ENCODE assay signal across 10 cellular contexts in the genomic region with DNA sequence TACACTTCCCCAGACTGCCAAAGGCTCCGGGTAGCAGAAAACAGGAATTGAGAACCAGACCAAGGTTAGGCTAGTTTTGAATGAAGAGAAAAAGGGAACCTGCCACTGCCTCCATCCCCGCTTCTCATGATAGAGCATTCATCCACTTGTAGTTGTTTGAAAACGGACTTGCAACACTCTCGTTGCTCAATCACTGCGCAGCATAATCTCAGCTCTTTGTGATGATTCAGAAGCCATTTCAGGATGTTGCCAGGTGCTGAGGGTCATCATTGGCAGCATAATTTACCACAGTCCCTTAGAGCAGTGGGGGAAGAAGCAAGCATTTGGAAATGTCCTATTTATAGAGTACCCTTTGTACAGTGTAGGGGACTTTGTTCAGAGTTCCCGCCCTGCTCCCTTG. TPM values are rescaled to one million over a fixed set of nuclear protein-coding genes. Genes with fewer than 3 reads are reported as not detected.
A peak's percentile ranks its signal among the peaks of the same experiment; 100 is the strongest.
DNase-seq lines count a peak whose midpoint lies in the region; ATAC-seq and TF ChIP-seq lines count a peak whose summit lies in the region.
"Had no signal": no experiment of that assay in that cellular context is flagged by ENCODE, and none has a peak within 500 bp of the region (broad histone marks: within the 10 kb centered on the region; RNA-seq: fewer than 3 reads in every experiment).

No MANE protein-coding gene starts in this region.

- H3K27me3 Mint-ChIP-seq in CD4-positive, alpha-beta T cell: peaks cover 37% of the 10 kb centered on the region
- no peaks in the 10 kb centered on the region for H3K27me3 Mint-ChIP-seq in dendritic cell treated with granulocyte-macrophage colony-stimulating factor and Interleukin-4, amounts not matched to agents 40 ng/mL and 50 ng/mL, for 4 days

- H3K9me3 Mint-ChIP-seq in CD4-positive, alpha-beta T cell: no peaks in the 10 kb centered on the region
- peaks cover 5% of the 10 kb centered on the region for H3K9me3 Mint-ChIP-seq in dendritic cell treated with granulocyte-macrophage colony-stimulating factor and Interleukin-4, amounts not matched to agents 40 ng/mL and 50 ng/mL, for 4 days

- no peaks in the 10 kb centered on the region for H3K4me1 Mint-ChIP-seq in CD4-positive, alpha-beta T cell (ENCODE audit: low read depth)
- H3K4me1 Mint-ChIP-seq in dendritic cell treated with granulocyte-macrophage colony-stimulating factor and Interleukin-4, amounts not matched to agents 40 ng/mL and 50 ng/mL, for 4 days (ENCODE audit: low read depth): peaks cover 43% of the 10 kb centered on the region

- H3K36me3 Mint-ChIP-seq in CD4-positive, alpha-beta T cell (ENCODE audit: low read depth): no peaks in the 10 kb centered on the region
- peaks cover 17% of the 10 kb centered on the region for H3K36me3 Mint-ChIP-seq in dendritic cell treated with granulocyte-macrophage colony-stimulating factor and Interleukin-4, amounts not matched to agents 40 ng/mL and 50 ng/mL, for 4 days (ENCODE audit: low read depth)

- no peaks in the 10 kb centered on the region for H3K4me1 ChIP-seq in colonic mucosa

- no peak overlapping the region for H3K27ac ChIP-seq in CD4-positive, alpha-beta T cell (ENCODE audit: low read depth, low read length)
- H3K27ac ChIP-seq in colonic mucosa: no peak overlapping the region
- H3K27ac ChIP-seq: vagina had no signal

- H3K4me3 Mint-ChIP-seq in CD4-positive, alpha-beta T cell: no peak overlapping the region
- H3K4me3 Mint-ChIP-seq in dendritic cell treated with granulocyte-macrophage colony-stimulating factor and Interleukin-4, amounts not matched to agents 40 ng/mL and 50 ng/mL, for 4 days: no peak overlapping the region

- no peaks in the 10 kb centered on the region for H3K9me3 ChIP-seq in CD4-positive, alpha-beta T cell (ENCODE audit: control insufficient read depth, low read length)
- no peaks in the 10 kb centered on the region for H3K9me3 ChIP-seq in colonic mucosa
- H3K9me3 ChIP-seq: vagina had no signal

- no peak overlapping the region for H3K4me3 ChIP-seq in colonic mucosa
- H3K4me3 ChIP-seq: vagina had no signal

- ATAC-seq in CD4-positive, alpha-beta T cell (ENCODE audit: poor library complexity): peak; percentile 17
- ATAC-seq in GM19351 (IDR thresholded peaks at IDR 0.05; ENCODE audit: unreplicated experiment): no peak
- no peak for ATAC-seq in HG02885 (IDR thresholded peaks at IDR 0.05; ENCODE audit: poor library complexity, unreplicated experiment)

- POLR2A ChIA-PET in CD4-positive, alpha-beta T cell (lab: Charles Lee): no interaction called here

- H3K27ac Mint-ChIP-seq in CD4-positive, alpha-beta T cell: no peak overlapping the region
- peak overlapping the region; percentile 50 for H3K27ac Mint-ChIP-seq in dendritic cell treated with granulocyte-macrophage colony-stimulating factor and Interleukin-4, amounts not matched to agents 40 ng/mL and 50 ng/mL, for 4 days

- TF ChIP-seq CTCF in CD4-positive, alpha-beta T cell (IDR thresholded peaks at IDR 0.05): no peak
- no peak for TF ChIP-seq CTCF in colonic mucosa (IDR thresholded peaks at IDR 0.05)

- no peak overlapping the region for H3K9ac ChIP-seq in colonic mucosa (ENCODE audit: low read depth in 2 of 2, low read length in 2 of 2)

- CTCF ChIA-PET in CD4-positive, alpha-beta T cell (lab: Charles Lee): no interaction called here

- H3K36me3 ChIP-seq in colonic mucosa: no peaks in the 10 kb centered on the region
- H3K36me3 ChIP-seq: vagina had no signal

- peaks cover 10% of the 10 kb centered on the region for H3K27me3 ChIP-seq in CD4-positive, alpha-beta T cell (ENCODE audit: control insufficient read depth, insufficient read depth, low read length)
- no peaks in the 10 kb centered on the region for H3K27me3 ChIP-seq in colonic mucosa
- H3K27me3 ChIP-seq: vagina had no signal

- no peak for DNase-seq in CD4-positive, alpha-beta T cell
- DNase-seq in NAMALWA (ENCODE audit: low spot score): peak; percentile 6
- peak; percentile 34 for DNase-seq in mucosa of gallbladder (ENCODE audit: low spot score)
- no peak for DNase-seq in HT-29 (ENCODE audit: low spot score)
- no peak for DNase-seq in colonic mucosa
- DNase-seq: stimulated activated CD4-positive, alpha-beta T cell treated with anti-CD3 and anti-CD28 coated beads, Interleukin-12 subunit alpha, Interleukin-12 subunit beta, amount 100 ng/mL, for 4 hours had no signal

- intact Hi-C loops in CD4-positive, alpha-beta T cell (cut with DNase I, micrococcal nuclease): no loop called here
- intact Hi-C loops in dendritic cell treated with granulocyte-macrophage colony-stimulating factor and Interleukin-4, amounts not matched to agents 40 ng/mL and 50 ng/mL, for 4 days (cut with micrococcal nuclease): no loop called here
- intact Hi-C loops in colonic mucosa (cut with DNase I): no loop called here

RNA-seq across cellular contexts. Expression of gene KCNK13, which starts 25.6 kb away (rescaled TPM):
- not detected for total RNA-seq in CD4-positive, alpha-beta T cell
- total RNA-seq in mucosa of gallbladder: 1.4 TPM
- total RNA-seq in HT-29 (2014; rRNA removed; shearing (Covaris generic)): not detected in 2 replicates
- total RNA-seq in colonic mucosa: under 1 TPM; 0.15 to 0.32 TPM
- total RNA-seq: vagina had no signal

Comparison
In these comparisons a context has a peak if more than half of its experiments do, and no peak if none do; other contexts are left out.
1. DNase-seq: peak in NAMALWA (single experiment) and mucosa of gallbladder (single experiment); none in CD4-positive, alpha-beta T cell (0 of 10), HT-29 (single experiment) and colonic mucosa (single experiment).